Comparison of ENCODE assay signal across 1 cellular context in the genomic region with DNA sequence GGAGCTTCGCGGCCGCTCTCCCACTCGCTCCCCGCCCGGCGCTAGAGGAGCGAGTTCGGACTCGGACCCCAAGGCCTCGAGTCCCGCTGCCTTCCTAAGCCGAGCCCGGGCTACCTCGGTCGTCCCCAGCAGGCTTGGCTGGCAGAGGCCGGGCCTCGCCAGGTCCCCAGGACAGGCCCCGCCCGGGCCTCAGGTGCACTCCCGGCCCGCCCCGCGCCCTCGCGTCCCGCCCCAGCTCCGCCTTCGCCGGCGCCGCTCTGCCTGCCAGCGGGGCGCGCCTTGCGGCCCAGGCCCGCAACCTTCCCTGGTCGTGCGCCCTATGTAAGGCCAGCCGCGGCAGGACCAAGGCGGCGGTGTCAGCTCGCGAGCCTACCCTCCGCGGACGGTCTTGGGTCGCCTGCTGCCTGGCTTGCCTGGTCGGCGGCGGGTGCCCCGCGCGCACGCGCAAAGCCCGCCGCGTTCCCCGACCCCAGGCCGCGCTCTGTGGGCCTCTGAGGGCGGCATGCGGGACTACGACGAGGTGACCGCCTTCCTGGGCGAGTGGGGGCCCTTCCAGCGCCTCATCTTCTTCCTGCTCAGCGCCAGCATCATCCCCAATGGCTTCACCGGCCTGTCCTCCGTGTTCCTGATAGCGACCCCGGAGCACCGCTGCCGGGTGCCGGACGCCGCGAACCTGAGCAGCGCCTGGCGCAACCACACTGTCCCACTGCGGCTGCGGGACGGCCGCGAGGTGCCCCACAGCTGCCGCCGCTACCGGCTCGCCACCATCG.
TF ChIP-seq lines count a peak whose summit lies in the region.

Gene SLC22A5, plus strand, starts transcription at position 240 of the 770 bp plus-strand sequence. Its CDS starts 263 bp downstream, at position 503.

TF ChIP-seq in K562, 482 proteins besides CTCF, POLR2A, EP300 and RAD21 (continued from another document and continues in another):
- TF ChIP-seq, protein P1, sequence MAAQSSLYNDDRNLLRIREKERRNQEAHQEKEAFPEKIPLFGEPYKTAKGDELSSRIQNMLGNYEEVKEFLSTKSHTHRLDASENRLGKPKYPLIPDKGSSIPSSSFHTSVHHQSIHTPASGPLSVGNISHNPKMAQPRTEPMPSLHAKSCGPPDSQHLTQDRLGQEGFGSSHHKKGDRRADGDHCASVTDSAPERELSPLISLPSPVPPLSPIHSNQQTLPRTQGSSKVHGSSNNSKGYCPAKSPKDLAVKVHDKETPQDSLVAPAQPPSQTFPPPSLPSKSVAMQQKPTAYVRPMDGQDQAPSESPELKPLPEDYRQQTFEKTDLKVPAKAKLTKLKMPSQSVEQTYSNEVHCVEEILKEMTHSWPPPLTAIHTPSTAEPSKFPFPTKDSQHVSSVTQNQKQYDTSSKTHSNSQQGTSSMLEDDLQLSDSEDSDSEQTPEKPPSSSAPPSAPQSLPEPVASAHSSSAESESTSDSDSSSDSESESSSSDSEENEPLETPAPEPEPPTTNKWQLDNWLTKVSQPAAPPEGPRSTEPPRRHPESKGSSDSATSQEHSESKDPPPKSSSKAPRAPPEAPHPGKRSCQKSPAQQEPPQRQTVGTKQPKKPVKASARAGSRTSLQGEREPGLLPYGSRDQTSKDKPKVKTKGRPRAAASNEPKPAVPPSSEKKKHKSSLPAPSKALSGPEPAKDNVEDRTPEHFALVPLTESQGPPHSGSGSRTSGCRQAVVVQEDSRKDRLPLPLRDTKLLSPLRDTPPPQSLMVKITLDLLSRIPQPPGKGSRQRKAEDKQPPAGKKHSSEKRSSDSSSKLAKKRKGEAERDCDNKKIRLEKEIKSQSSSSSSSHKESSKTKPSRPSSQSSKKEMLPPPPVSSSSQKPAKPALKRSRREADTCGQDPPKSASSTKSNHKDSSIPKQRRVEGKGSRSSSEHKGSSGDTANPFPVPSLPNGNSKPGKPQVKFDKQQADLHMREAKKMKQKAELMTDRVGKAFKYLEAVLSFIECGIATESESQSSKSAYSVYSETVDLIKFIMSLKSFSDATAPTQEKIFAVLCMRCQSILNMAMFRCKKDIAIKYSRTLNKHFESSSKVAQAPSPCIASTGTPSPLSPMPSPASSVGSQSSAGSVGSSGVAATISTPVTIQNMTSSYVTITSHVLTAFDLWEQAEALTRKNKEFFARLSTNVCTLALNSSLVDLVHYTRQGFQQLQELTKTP (IDR thresholded peaks at IDR 0.05; ENCODE audit: low read depth in 1 of 2, partially characterized antibody in 2 of 2) = no peak
- TF ChIP-seq ZNF175 (CRISPR knock-in tag; IDR thresholded peaks at IDR 0.05; ENCODE audit: low read depth) (no peak), MXI1 (IDR thresholded peaks at IDR 0.05; ENCODE audit: low read depth, low read length) (no peak), HMGN3 (IDR thresholded peaks at IDR 0.05; ENCODE audit: borderline replicate concordance, extremely low read depth, insufficient read length, low read depth, low read length) (peak; percentile 60), ZNF354B (CRISPR knock-in tag; IDR thresholded peaks at IDR 0.05) (no peak), YY1 (IDR thresholded peaks at IDR 0.05; ENCODE audit: borderline replicate concordance in 1 of 3, control insufficient read depth in 1 of 3, extremely low read depth in 1 of 3, insufficient read depth in 3 of 3, insufficient read length in 1 of 3, insufficient replicate concordance in 2 of 3, low read depth in 1 of 3, low read length in 2 of 3) (peak in 2 of 3 experiments; percentile 10 to 12), HDAC3 (IDR thresholded peaks at IDR 0.05; ENCODE audit: borderline replicate concordance, partially characterized antibody) (no peak), SRF (CRISPR knock-in tag; IDR thresholded peaks at IDR 0.05) (peak in 1 of 2 experiments; percentile 44; a peak in 1 of 4 replicates), EZH2 (IDR thresholded peaks at IDR 0.05; ENCODE audit: borderline replicate concordance, low read depth, low read length) (no peak), ZNF699 (CRISPR knock-in tag; IDR thresholded peaks at IDR 0.05; ENCODE audit: insufficient replicate concordance) (no peak), PHF20 (IDR thresholded peaks at IDR 0.05; ENCODE audit: partially characterized antibody) (peak; percentile 13), POLR2B (IDR thresholded peaks at IDR 0.05; ENCODE audit: low read depth, partially characterized antibody) (no peak), ZNF134 (CRISPR knock-in tag; conservative IDR thresholded peaks at IDR 0.05) (no peak), STAT5B (CRISPR knock-in tag; IDR thresholded peaks at IDR 0.05) (no peak), CBX2 (IDR thresholded peaks at IDR 0.05; ENCODE audit: insufficient read depth, low read length, poor library complexity, severe bottlenecking) (no peak), CBX1 (IDR thresholded peaks at IDR 0.05; ENCODE audit: low read depth) (peak; percentile 44; the same call in 1 of the 2 replicates), USF2 (CRISPR knock-in tag; IDR thresholded peaks at IDR 0.05) (no peak), HLTF (IDR thresholded peaks at IDR 0.05) (no peak), CHD1 (IDR thresholded peaks at IDR 0.05; ENCODE audit: low read length) (peak; percentile 51), NR3C1 (CRISPR knock-in tag; IDR thresholded peaks at IDR 0.05) (0 out of 2 replicates have a peak, but pooled peaks have one; percentile 34), CBFB (CRISPR knock-in tag; IDR thresholded peaks at IDR 0.05) (peak; percentile 52; the same call in 1 of the 2 replicates)
- TF ChIP-seq, protein P2, sequence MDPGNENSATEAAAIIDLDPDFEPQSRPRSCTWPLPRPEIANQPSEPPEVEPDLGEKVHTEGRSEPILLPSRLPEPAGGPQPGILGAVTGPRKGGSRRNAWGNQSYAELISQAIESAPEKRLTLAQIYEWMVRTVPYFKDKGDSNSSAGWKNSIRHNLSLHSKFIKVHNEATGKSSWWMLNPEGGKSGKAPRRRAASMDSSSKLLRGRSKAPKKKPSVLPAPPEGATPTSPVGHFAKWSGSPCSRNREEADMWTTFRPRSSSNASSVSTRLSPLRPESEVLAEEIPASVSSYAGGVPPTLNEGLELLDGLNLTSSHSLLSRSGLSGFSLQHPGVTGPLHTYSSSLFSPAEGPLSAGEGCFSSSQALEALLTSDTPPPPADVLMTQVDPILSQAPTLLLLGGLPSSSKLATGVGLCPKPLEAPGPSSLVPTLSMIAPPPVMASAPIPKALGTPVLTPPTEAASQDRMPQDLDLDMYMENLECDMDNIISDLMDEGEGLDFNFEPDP (CRISPR knock-in tag; IDR thresholded peaks at IDR 0.05) = no peak
- TF ChIP-seq, protein P3, sequence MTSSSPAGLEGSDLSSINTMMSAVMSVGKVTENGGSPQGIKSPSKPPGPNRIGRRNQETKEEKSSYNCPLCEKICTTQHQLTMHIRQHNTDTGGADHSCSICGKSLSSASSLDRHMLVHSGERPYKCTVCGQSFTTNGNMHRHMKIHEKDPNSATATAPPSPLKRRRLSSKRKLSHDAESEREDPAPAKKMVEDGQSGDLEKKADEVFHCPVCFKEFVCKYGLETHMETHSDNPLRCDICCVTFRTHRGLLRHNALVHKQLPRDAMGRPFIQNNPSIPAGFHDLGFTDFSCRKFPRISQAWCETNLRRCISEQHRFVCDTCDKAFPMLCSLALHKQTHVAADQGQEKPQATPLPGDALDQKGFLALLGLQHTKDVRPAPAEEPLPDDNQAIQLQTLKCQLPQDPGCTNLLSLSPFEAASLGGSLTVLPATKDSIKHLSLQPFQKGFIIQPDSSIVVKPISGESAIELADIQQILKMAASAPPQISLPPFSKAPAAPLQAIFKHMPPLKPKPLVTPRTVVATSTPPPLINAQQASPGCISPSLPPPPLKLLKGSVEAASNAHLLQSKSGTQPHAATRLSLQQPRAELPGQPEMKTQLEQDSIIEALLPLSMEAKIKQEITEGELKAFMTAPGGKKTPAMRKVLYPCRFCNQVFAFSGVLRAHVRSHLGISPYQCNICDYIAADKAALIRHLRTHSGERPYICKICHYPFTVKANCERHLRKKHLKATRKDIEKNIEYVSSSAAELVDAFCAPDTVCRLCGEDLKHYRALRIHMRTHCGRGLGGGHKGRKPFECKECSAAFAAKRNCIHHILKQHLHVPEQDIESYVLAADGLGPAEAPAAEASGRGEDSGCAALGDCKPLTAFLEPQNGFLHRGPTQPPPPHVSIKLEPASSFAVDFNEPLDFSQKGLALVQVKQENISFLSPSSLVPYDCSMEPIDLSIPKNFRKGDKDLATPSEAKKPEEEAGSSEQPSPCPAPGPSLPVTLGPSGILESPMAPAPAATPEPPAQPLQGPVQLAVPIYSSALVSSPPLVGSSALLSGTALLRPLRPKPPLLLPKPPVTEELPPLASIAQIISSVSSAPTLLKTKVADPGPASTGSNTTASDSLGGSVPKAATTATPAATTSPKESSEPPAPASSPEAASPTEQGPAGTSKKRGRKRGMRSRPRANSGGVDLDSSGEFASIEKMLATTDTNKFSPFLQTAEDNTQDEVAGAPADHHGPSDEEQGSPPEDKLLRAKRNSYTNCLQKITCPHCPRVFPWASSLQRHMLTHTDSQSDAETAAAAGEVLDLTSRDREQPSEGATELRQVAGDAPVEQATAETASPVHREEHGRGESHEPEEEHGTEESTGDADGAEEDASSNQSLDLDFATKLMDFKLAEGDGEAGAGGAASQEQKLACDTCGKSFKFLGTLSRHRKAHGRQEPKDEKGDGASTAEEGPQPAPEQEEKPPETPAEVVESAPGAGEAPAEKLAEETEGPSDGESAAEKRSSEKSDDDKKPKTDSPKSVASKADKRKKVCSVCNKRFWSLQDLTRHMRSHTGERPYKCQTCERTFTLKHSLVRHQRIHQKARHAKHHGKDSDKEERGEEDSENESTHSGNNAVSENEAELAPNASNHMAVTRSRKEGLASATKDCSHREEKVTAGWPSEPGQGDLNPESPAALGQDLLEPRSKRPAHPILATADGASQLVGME (CRISPR knock-in tag; IDR thresholded peaks at IDR 0.05) = no peak
- TF ChIP-seq, protein P4, sequence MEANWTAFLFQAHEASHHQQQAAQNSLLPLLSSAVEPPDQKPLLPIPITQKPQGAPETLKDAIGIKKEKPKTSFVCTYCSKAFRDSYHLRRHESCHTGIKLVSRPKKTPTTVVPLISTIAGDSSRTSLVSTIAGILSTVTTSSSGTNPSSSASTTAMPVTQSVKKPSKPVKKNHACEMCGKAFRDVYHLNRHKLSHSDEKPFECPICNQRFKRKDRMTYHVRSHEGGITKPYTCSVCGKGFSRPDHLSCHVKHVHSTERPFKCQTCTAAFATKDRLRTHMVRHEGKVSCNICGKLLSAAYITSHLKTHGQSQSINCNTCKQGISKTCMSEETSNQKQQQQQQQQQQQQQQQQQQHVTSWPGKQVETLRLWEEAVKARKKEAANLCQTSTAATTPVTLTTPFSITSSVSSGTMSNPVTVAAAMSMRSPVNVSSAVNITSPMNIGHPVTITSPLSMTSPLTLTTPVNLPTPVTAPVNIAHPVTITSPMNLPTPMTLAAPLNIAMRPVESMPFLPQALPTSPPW (CRISPR knock-in tag; IDR thresholded peaks at IDR 0.05) = peak; percentile 40; the same call in 1 of the 2 replicates
- TF ChIP-seq, protein P5, sequence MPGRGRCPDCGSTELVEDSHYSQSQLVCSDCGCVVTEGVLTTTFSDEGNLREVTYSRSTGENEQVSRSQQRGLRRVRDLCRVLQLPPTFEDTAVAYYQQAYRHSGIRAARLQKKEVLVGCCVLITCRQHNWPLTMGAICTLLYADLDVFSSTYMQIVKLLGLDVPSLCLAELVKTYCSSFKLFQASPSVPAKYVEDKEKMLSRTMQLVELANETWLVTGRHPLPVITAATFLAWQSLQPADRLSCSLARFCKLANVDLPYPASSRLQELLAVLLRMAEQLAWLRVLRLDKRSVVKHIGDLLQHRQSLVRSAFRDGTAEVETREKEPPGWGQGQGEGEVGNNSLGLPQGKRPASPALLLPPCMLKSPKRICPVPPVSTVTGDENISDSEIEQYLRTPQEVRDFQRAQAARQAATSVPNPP (IDR thresholded peaks at IDR 0.05; ENCODE audit: borderline replicate concordance, insufficient read depth, insufficient read length) = no peak
- TF ChIP-seq, protein P6, sequence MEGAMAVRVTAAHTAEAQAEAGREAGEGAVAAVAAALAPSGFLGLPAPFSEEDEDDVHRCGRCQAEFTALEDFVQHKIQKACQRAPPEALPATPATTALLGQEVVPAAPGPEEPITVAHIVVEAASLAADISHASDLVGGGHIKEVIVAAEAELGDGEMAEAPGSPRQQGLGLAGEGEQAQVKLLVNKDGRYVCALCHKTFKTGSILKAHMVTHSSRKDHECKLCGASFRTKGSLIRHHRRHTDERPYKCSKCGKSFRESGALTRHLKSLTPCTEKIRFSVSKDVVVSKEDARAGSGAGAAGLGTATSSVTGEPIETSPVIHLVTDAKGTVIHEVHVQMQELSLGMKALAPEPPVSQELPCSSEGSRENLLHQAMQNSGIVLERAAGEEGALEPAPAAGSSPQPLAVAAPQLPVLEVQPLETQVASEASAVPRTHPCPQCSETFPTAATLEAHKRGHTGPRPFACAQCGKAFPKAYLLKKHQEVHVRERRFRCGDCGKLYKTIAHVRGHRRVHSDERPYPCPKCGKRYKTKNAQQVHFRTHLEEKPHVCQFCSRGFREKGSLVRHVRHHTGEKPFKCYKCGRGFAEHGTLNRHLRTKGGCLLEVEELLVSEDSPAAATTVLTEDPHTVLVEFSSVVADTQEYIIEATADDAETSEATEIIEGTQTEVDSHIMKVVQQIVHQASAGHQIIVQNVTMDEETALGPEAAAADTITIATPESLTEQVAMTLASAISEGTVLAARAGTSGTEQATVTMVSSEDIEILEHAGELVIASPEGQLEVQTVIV (CRISPR knock-in tag; IDR thresholded peaks at IDR 0.05; ENCODE audit: borderline replicate concordance) = no peak
- TF ChIP-seq, protein P7, sequence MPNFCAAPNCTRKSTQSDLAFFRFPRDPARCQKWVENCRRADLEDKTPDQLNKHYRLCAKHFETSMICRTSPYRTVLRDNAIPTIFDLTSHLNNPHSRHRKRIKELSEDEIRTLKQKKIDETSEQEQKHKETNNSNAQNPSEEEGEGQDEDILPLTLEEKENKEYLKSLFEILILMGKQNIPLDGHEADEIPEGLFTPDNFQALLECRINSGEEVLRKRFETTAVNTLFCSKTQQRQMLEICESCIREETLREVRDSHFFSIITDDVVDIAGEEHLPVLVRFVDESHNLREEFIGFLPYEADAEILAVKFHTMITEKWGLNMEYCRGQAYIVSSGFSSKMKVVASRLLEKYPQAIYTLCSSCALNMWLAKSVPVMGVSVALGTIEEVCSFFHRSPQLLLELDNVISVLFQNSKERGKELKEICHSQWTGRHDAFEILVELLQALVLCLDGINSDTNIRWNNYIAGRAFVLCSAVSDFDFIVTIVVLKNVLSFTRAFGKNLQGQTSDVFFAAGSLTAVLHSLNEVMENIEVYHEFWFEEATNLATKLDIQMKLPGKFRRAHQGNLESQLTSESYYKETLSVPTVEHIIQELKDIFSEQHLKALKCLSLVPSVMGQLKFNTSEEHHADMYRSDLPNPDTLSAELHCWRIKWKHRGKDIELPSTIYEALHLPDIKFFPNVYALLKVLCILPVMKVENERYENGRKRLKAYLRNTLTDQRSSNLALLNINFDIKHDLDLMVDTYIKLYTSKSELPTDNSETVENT (CRISPR knock-in tag; IDR thresholded peaks at IDR 0.05) = no peak; the same call in 1 of the 2 replicates
- TF ChIP-seq, protein P8, sequence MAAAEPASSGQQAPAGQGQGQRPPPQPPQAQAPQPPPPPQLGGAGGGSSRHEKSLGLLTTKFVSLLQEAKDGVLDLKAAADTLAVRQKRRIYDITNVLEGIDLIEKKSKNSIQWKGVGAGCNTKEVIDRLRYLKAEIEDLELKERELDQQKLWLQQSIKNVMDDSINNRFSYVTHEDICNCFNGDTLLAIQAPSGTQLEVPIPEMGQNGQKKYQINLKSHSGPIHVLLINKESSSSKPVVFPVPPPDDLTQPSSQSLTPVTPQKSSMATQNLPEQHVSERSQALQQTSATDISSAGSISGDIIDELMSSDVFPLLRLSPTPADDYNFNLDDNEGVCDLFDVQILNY (CRISPR knock-in tag; IDR thresholded peaks at IDR 0.05) = 0 out of 2 replicates have a peak, but pooled peaks have one; percentile 51
